In genomic region chr17:63647065-63647725, GRCh38 we compare ENCODE assay signal across 13 cellular contexts. TPM values are rescaled to one million over a fixed set of nuclear protein-coding genes. Genes with fewer than 3 reads are reported as not detected.
DNase-seq lines count a peak whose midpoint lies in the region; ATAC-seq and TF ChIP-seq lines count a peak whose summit lies in the region.
"Had no signal": no experiment of that assay in that cellular context is flagged by ENCODE, and none has a peak within 500 bp of the region (broad histone marks: within the 10 kb centered on the region; RNA-seq: fewer than 3 reads in every experiment).

No MANE protein-coding gene starts in this region.

- no peaks in the 10 kb centered on the region for H3K79me2 ChIP-seq in mammary epithelial cell (ENCODE audit: insufficient read depth, low read length)

- H3K9me3 ChIP-seq in mammary epithelial cell (replicated peaks; ENCODE audit: insufficient read depth, low read length) (no peaks in the 10 kb centered on the region), muscle layer of colon (ENCODE audit: low read length) (no peaks in the 10 kb centered on the region)

- dilution Hi-C loops in mammary epithelial cell (cut with HindIII; ENCODE audit: low sequenced_read_pairs), result no loop called here

- H2AFZ ChIP-seq in mammary epithelial cell (ENCODE audit: low read depth, low read length), result peak overlapping the region; percentile 4

- in situ Hi-C loops in mammary epithelial cell (cut with MboI; ENCODE audit: low sequenced_read_pairs in 2 of 2), result no loop called here

- no peak overlapping the region for H3K27ac Mint-ChIP-seq in osteocyte (ENCODE audit: unreplicated experiment)

- peak overlapping the region; percentile 16 for H3K4me2 ChIP-seq in mammary epithelial cell (ENCODE audit: insufficient read depth, low read depth, low read length)

- no peak for TF ChIP-seq CTCF in AG10803 (conservative IDR thresholded peaks at IDR 0.05; ENCODE audit: low read length)
- TF ChIP-seq CTCF in mammary epithelial cell (conservative IDR thresholded peaks at IDR 0.05 in 1 of 2, IDR thresholded peaks at IDR 0.05 in 1 of 2; ENCODE audit: extremely low read depth in 1 of 2, insufficient read depth in 1 of 2, low read depth in 1 of 2, low read length in 2 of 2), result no peak
- no peak for TF ChIP-seq CTCF in osteocyte (IDR thresholded peaks at IDR 0.05)

- no peak overlapping the region for H3K4me3 Mint-ChIP-seq in osteocyte (ENCODE audit: unreplicated experiment)
- H3K4me3 Mint-ChIP-seq: CD4-positive, alpha-beta T cell had no signal

- CTCF ChIA-PET in mammary epithelial cell (lab: Charles Lee; ENCODE audit: low non-redundant PET), result no interaction called here

- no peaks in the 10 kb centered on the region for H3K36me3 ChIP-seq in mammary epithelial cell (ENCODE audit: insufficient read depth, low read length)
- H3K36me3 ChIP-seq in muscle layer of colon (ENCODE audit: insufficient read depth, low read length), result peaks cover 17% of the 10 kb centered on the region

- DNase-seq in AG10803 (ENCODE audit: low read depth) (peak; percentile 73), HT1080 (ENCODE audit: low read depth) (peak; percentile 56), mammary epithelial cell (peak; percentile 84), GM19238 (ENCODE audit: insufficient read length, low spot score) (no peak), osteocyte (ENCODE audit: extremely low spot score, unreplicated experiment) (no peak)
- DNase-seq in stimulated activated naive CD4-positive, alpha-beta T cell (lab: John Stamatoyannopoulos, UW), result no peak
- DNase-seq: activated CD8-positive, alpha-beta memory T cell treated with anti-CD3 and anti-CD28 coated beads for 24 hours; CD4-positive, alpha-beta T cell; NCI-H69; stimulated activated CD4-positive, alpha-beta T cell treated with anti-CD3 and anti-CD28 coated beads, Interleukin-2, amount 100 ng/mL, for 24 hours had no signal

- H3K27me3 Mint-ChIP-seq in osteocyte (ENCODE audit: unreplicated experiment), result no peaks in the 10 kb centered on the region
- H3K27me3 Mint-ChIP-seq: CD4-positive, alpha-beta T cell had no signal

- H3K36me3 Mint-ChIP-seq in osteocyte (ENCODE audit: unreplicated experiment), result peaks cover 27% of the 10 kb centered on the region

- no peaks in the 10 kb centered on the region for H3K9me3 Mint-ChIP-seq in osteocyte (ENCODE audit: unreplicated experiment)
- H3K9me3 Mint-ChIP-seq: CD4-positive, alpha-beta T cell had no signal

- H3K27me3 ChIP-seq in mammary epithelial cell (ENCODE audit: insufficient read depth, low read length) (no peaks in the 10 kb centered on the region), muscle layer of colon (ENCODE audit: control insufficient read depth in 1 of 2, insufficient read depth in 2 of 2, low read length in 2 of 2) (no peaks in the 10 kb centered on the region)

- H3K9ac ChIP-seq in mammary epithelial cell (ENCODE audit: insufficient read depth, low read length), result no peak overlapping the region
- H3K9ac ChIP-seq in muscle layer of colon (ENCODE audit: low read length), result no peak overlapping the region

- ATAC-seq in HG03439 (IDR thresholded peaks at IDR 0.05; ENCODE audit: unreplicated experiment), result no peak

- H3K4me1 Mint-ChIP-seq in osteocyte (ENCODE audit: unreplicated experiment), result no peaks in the 10 kb centered on the region

- H3K27ac ChIP-seq in mammary epithelial cell (ENCODE audit: insufficient read depth, low read depth, low read length) (peak overlapping the region; percentile 26), muscle layer of colon (ENCODE audit: low read depth, low read length) (peak overlapping the region; percentile 28)
- H3K27ac ChIP-seq: epithelial cell of prostate had no signal

- intact Hi-C loops in mammary epithelial cell (cut with micrococcal nuclease), result no loop called here

- no peak overlapping the region for H3K4me3 ChIP-seq in AG10803 (ENCODE audit: low read length)
- H3K4me3 ChIP-seq in mammary epithelial cell (replicated peaks in 1 of 3; ENCODE audit: insufficient read depth in 1 of 3, low read depth in 2 of 3, low read length in 3 of 3), result no peak overlapping the region
- no peak overlapping the region for H3K4me3 ChIP-seq in muscle layer of colon (ENCODE audit: low read depth in 1 of 2, low read length in 2 of 2)

- no peaks in the 10 kb centered on the region for H4K20me1 ChIP-seq in mammary epithelial cell (ENCODE audit: insufficient read depth, low read length)

- H3K4me1 ChIP-seq in mammary epithelial cell (ENCODE audit: insufficient read depth, low read length), result peaks cover 30% of the 10 kb centered on the region
- H3K4me1 ChIP-seq in muscle layer of colon (ENCODE audit: insufficient read depth, low read length), result peaks cover 33% of the 10 kb centered on the region

- 27% methylated on average over 4 of the region's 4 CpGs for WGBS in mammary epithelial cell (ENCODE audit: low coverage, missing lambda C conversion rate)

- no TSS peak for BruUV-seq in mammary epithelial cell (replicated peaks; lab: Mats Ljungman, UMichigan)

RNA-seq across cellular contexts. Expression of gene MAP3K3, which starts 25.0 kb away (rescaled TPM):
- 26.0 and 33.1 TPM in 2 replicates for total RNA-seq in HT1080 (2014; rRNA removed; shearing (Covaris generic))
- 14.7 and 16.6 TPM in 2 replicates for polyA plus RNA-seq in HT1080 (2015; cell fraction: cytosol; rRNA removed)
- 20.1 and 20.6 TPM in 2 replicates for polyA plus RNA-seq in HT1080 (2015; cell fraction: nucleus; rRNA removed)
- total RNA-seq in mammary epithelial cell (10 to 100 TPM; 19.5 to 21.8 TPM), osteocyte (41.0 and 41.7 TPM in 2 replicates)
- polyA plus RNA-seq in mammary epithelial cell, result 12.6 TPM
- 50.4 TPM for polyA minus RNA-seq in mammary epithelial cell

RNA-seq across cellular contexts. Expression of gene TACO1, which starts 46.5 kb away (rescaled TPM):
- 32.6 and 35.0 TPM in 2 replicates for total RNA-seq in HT1080 (2014; rRNA removed; shearing (Covaris generic))
- polyA plus RNA-seq in HT1080 (2015; cell fraction: cytosol; rRNA removed), result 25.3 and 31.2 TPM in 2 replicates
- 17.5 and 19.9 TPM in 2 replicates for polyA plus RNA-seq in HT1080 (2015; cell fraction: nucleus; rRNA removed)
- total RNA-seq in mammary epithelial cell (10 to 100 TPM; 14.5 to 28.7 TPM), osteocyte (20.9 and 23.8 TPM in 2 replicates)
- 25.1 TPM for polyA plus RNA-seq in mammary epithelial cell
- polyA minus RNA-seq in mammary epithelial cell, result 19.2 TPM

RNA-seq across cellular contexts. Expression of gene LIMD2, which starts 52.7 kb away (rescaled TPM):
- 15.9 and 20.7 TPM in 2 replicates for total RNA-seq in HT1080 (2014; rRNA removed; shearing (Covaris generic))
- 15.2 and 16.4 TPM in 2 replicates for polyA plus RNA-seq in HT1080 (2015; cell fraction: cytosol; rRNA removed)
- 29.8 and 33.4 TPM in 2 replicates for polyA plus RNA-seq in HT1080 (2015; cell fraction: nucleus; rRNA removed)
- total RNA-seq in mammary epithelial cell, result 1 to 10 TPM in 1 of 2 donors, under 1 TPM in 1; 0.87 to 1.3 TPM
- 0.57 TPM for polyA plus RNA-seq in mammary epithelial cell
- not detected for polyA minus RNA-seq in mammary epithelial cell
- total RNA-seq in osteocyte, result 52.6 and 54.3 TPM in 2 replicates

Comparison
In these comparisons a context has a peak if more than half of its experiments do, and no peak if none do; other contexts are left out.
1. DNase-seq: peak in AG10803 (single experiment), HT1080 (single experiment) and mammary epithelial cell (single experiment); none in GM19238 (single experiment), stimulated activated naive CD4-positive, alpha-beta T cell (0 of 6) and osteocyte (single experiment).